In genomic region chr12:108614639-108615038, GRCh38 we compare ENCODE assay signal across 27 cellular contexts. TPM values are rescaled to one million over a fixed set of nuclear protein-coding genes. Genes with fewer than 3 reads are reported as not detected.
DNase-seq lines count a peak whose midpoint lies in the region; ATAC-seq and TF ChIP-seq lines count a peak whose summit lies in the region.
"Had no signal": no experiment of that assay in that cellular context is flagged by ENCODE, and none has a peak within 500 bp of the region (broad histone marks: within the 10 kb centered on the region; RNA-seq: fewer than 3 reads in every experiment).

No MANE protein-coding gene starts in this region.

- H3K9me3 ChIP-seq in WERI-Rb-1 (ENCODE audit: severe bottlenecking): no peaks in the 10 kb centered on the region
- H3K9me3 ChIP-seq: breast epithelium, lower lobe of right lung, neutrophil, right lobe of liver had no signal

- H3K36me3 Mint-ChIP-seq in activated naive CD4-positive, alpha-beta T cell treated with anti-CD3 and anti-CD28 coated beads, Interleukin-2, amount 50 U/mL, for 24 hours: peaks cover 6% of the 10 kb centered on the region
- peaks cover 4% of the 10 kb centered on the region for H3K36me3 Mint-ChIP-seq in activated naive CD4-positive, alpha-beta T cell treated with anti-CD3 and anti-CD28 coated beads for 36 hours (ENCODE audit: low read depth)
- H3K36me3 Mint-ChIP-seq in activated B cell treated with CpG ODN at 0.5 μM for 24 hours (ENCODE audit: low read depth) (no peaks in the 10 kb centered on the region), memory B cell (peaks cover 5% of the 10 kb centered on the region)
- peaks cover 7 to 8% of the 10 kb centered on the region in 2 donors for H3K36me3 Mint-ChIP-seq in stimulated activated naive B cell treated with anti-CD40 and anti-IgM and Interleukin-4, amounts not matched to agents 10 μg/mL and 1 μg/mL and 100 μg/mL, for 72 hours

- H3K27me3 Mint-ChIP-seq in activated naive CD4-positive, alpha-beta T cell treated with anti-CD3 and anti-CD28 coated beads, Interleukin-2, amount 50 U/mL, for 24 hours: no peaks in the 10 kb centered on the region
- no peaks in the 10 kb centered on the region for H3K27me3 Mint-ChIP-seq in activated naive CD4-positive, alpha-beta T cell treated with anti-CD3 and anti-CD28 coated beads for 36 hours (ENCODE audit: low read depth)
- H3K27me3 Mint-ChIP-seq in activated B cell treated with CpG ODN at 0.5 μM for 24 hours (no peaks in the 10 kb centered on the region), memory B cell (peaks cover 2% of the 10 kb centered on the region)
- H3K27me3 Mint-ChIP-seq in stimulated activated naive B cell treated with anti-CD40 and anti-IgM and Interleukin-4, amounts not matched to agents 10 μg/mL and 1 μg/mL and 100 μg/mL, for 72 hours: no peaks in the 10 kb centered on the region

- H3K36me3 ChIP-seq in WERI-Rb-1: no peaks in the 10 kb centered on the region
- H3K36me3 ChIP-seq: breast epithelium, lower lobe of right lung, right lobe of liver, SJSA1 had no signal

- peak overlapping the region; percentile 14 for H3K27ac Mint-ChIP-seq in activated naive CD4-positive, alpha-beta T cell treated with anti-CD3 and anti-CD28 coated beads, Interleukin-2, amount 50 U/mL, for 24 hours
- no peak overlapping the region for H3K27ac Mint-ChIP-seq in activated naive CD4-positive, alpha-beta T cell treated with anti-CD3 and anti-CD28 coated beads for 36 hours
- peak overlapping the region; percentile 65 for H3K27ac Mint-ChIP-seq in activated B cell treated with CpG ODN at 0.5 μM for 24 hours
- H3K27ac Mint-ChIP-seq in memory B cell: peak overlapping the region; percentile 96
- H3K27ac Mint-ChIP-seq in stimulated activated naive B cell treated with anti-CD40 and anti-IgM and Interleukin-4, amounts not matched to agents 10 μg/mL and 1 μg/mL and 100 μg/mL, for 72 hours: peak overlapping the region; percentile 57
- H3K27ac Mint-ChIP-seq: progenitor cell of endocrine pancreas had no signal

- POLR2A ChIA-PET in activated B cell treated with CpG ODN at 0.5 μM for 24 hours (lab: Charles Lee): interaction anchor here (0.6 to 9.7 kb wide), 5 partner anchors 10 to 54 kb away, joined by 4 to 182 read pairs (median 75); partner anchors contain the start of genes ISCU, SART3 and SELPLG

- no peaks in the 10 kb centered on the region for H3K27me3 ChIP-seq in WERI-Rb-1 (ENCODE audit: insufficient read depth, low read depth, severe bottlenecking)
- H3K27me3 ChIP-seq: breast epithelium, right lobe of liver, SJSA1 had no signal

- H3K4me1 Mint-ChIP-seq in activated naive CD4-positive, alpha-beta T cell treated with anti-CD3 and anti-CD28 coated beads, Interleukin-2, amount 50 U/mL, for 24 hours: peaks cover 43% of the 10 kb centered on the region
- H3K4me1 Mint-ChIP-seq in activated naive CD4-positive, alpha-beta T cell treated with anti-CD3 and anti-CD28 coated beads for 36 hours (ENCODE audit: low read depth): peaks cover 36% of the 10 kb centered on the region
- H3K4me1 Mint-ChIP-seq in activated B cell treated with CpG ODN at 0.5 μM for 24 hours (peaks cover 72% of the 10 kb centered on the region), memory B cell (peaks cover 44% of the 10 kb centered on the region)
- peaks cover 55 to 59% of the 10 kb centered on the region in 2 donors for H3K4me1 Mint-ChIP-seq in stimulated activated naive B cell treated with anti-CD40 and anti-IgM and Interleukin-4, amounts not matched to agents 10 μg/mL and 1 μg/mL and 100 μg/mL, for 72 hours

- H3K9me3 Mint-ChIP-seq in activated naive CD4-positive, alpha-beta T cell treated with anti-CD3 and anti-CD28 coated beads, Interleukin-2, amount 50 U/mL, for 24 hours: no peaks in the 10 kb centered on the region
- peaks cover 14% of the 10 kb centered on the region for H3K9me3 Mint-ChIP-seq in activated naive CD4-positive, alpha-beta T cell treated with anti-CD3 and anti-CD28 coated beads for 36 hours
- H3K9me3 Mint-ChIP-seq in activated B cell treated with CpG ODN at 0.5 μM for 24 hours (no peaks in the 10 kb centered on the region), memory B cell (peaks cover 4% of the 10 kb centered on the region)
- peaks cover 6 to 8% of the 10 kb centered on the region in 2 donors for H3K9me3 Mint-ChIP-seq in stimulated activated naive B cell treated with anti-CD40 and anti-IgM and Interleukin-4, amounts not matched to agents 10 μg/mL and 1 μg/mL and 100 μg/mL, for 72 hours

- CTCF ChIA-PET in activated naive CD4-positive, alpha-beta T cell treated with anti-CD3 and anti-CD28 coated beads for 36 hours (lab: Charles Lee): interaction anchor here (4.2 to 9.1 kb wide), 3 partner anchors 14 to 46 kb away, joined by 63 to 306 read pairs (median 77); partner anchors contain the start of gene SELPLG
- CTCF ChIA-PET in activated B cell treated with CpG ODN at 0.5 μM for 24 hours (lab: Charles Lee): interaction anchor here (1.9 to 11.2 kb wide), 3 partner anchors 19 to 50 kb away, joined by 6 to 338 read pairs (median 38); partner anchors contain the start of genes ISCU, SART3 and SELPLG

- no peak overlapping the region for H3K27ac ChIP-seq in WERI-Rb-1
- H3K27ac ChIP-seq: breast epithelium, lower lobe of right lung, neutrophil, right lobe of liver, SJSA1 had no signal

- no peak for TF ChIP-seq CTCF in activated B cell treated with CpG ODN at 0.5 μM for 24 hours (IDR thresholded peaks at IDR 0.05)
- TF ChIP-seq CTCF in WERI-Rb-1 (IDR thresholded peaks at IDR 0.05; ENCODE audit: low read depth, low read length): no peak

- no peak overlapping the region for H3K4me3 Mint-ChIP-seq in activated naive CD4-positive, alpha-beta T cell treated with anti-CD3 and anti-CD28 coated beads, Interleukin-2, amount 50 U/mL, for 24 hours
- H3K4me3 Mint-ChIP-seq in activated naive CD4-positive, alpha-beta T cell treated with anti-CD3 and anti-CD28 coated beads for 36 hours: no peak overlapping the region
- H3K4me3 Mint-ChIP-seq in activated B cell treated with CpG ODN at 0.5 μM for 24 hours (no peak overlapping the region), memory B cell (no peak overlapping the region)
- no peak overlapping the region for H3K4me3 Mint-ChIP-seq in stimulated activated naive B cell treated with anti-CD40 and anti-IgM and Interleukin-4, amounts not matched to agents 10 μg/mL and 1 μg/mL and 100 μg/mL, for 72 hours

- no peak for DNase-seq in activated naive CD4-positive, alpha-beta T cell treated with anti-CD3 and anti-CD28 coated beads for 36 hours
- DNase-seq in activated B cell treated with CpG ODN at 0.5 μM for 24 hours (no peak), memory B cell (ENCODE audit: low spot score in 2 of 2) (no peak), WERI-Rb-1 (no peak), HPDE6-E6E7 (ENCODE audit: extremely low spot score) (no peak)
- no peak for DNase-seq in stimulated activated naive B cell treated with anti-CD40 and anti-IgM and Interleukin-4, amounts not matched to agents 10 μg/mL and 1 μg/mL and 100 μg/mL, for 72 hours
- DNase-seq: activated CD4-positive, alpha-beta T cell treated with anti-CD3 and anti-CD28 coated beads, Interleukin-2, amount 50 U/mL, for 48 hours; activated gamma-delta T cell treated with Interleukin-2 at 50 U/mL for 16 hours; amygdala; C1 segment of cervical spinal cord; effector CD8-positive, alpha-beta T cell; kidney glomerular epithelial cell; lower lobe of right lung; NCI-H1436 treated with DMSO at 0.1 percent for 48 hours; NCI-H2107; NCI-H446 treated with DMSO at 0.1 percent for 48 hours; NCI-H82; right lobe of liver; RPMI8226; stimulated activated CD4-positive, alpha-beta T cell treated with anti-CD3 and anti-CD28 coated beads, Interleukin-12 subunit alpha, Interleukin-12 subunit beta, amount 100 ng/mL, for 4 hours; stimulated activated CD4-positive, alpha-beta T cell treated with anti-CD3 and anti-CD28 coated beads, Interleukin-4, amount 100 ng/mL, for 1 hour had no signal

- H3K4me3 ChIP-seq in WERI-Rb-1 (ENCODE audit: low read depth, low read length): no peak overlapping the region
- H3K4me3 ChIP-seq: breast epithelium, lower lobe of right lung, right lobe of liver, SJSA1 had no signal

- no peak for ATAC-seq in activated B cell treated with CpG ODN at 0.5 μM for 24 hours (ENCODE audit: low read depth)
- no peak for ATAC-seq in memory B cell (ENCODE audit: low read depth)
- no peak for ATAC-seq in stimulated activated naive B cell treated with anti-CD40 and anti-IgM and Interleukin-4, amounts not matched to agents 10 μg/mL and 1 μg/mL and 100 μg/mL, for 72 hours (replicated peaks)
- ATAC-seq in GM19324 (IDR thresholded peaks at IDR 0.05; ENCODE audit: low FRiP score, unreplicated experiment): no peak
- ATAC-seq: lower lobe of right lung, right lobe of liver had no signal

- intact Hi-C loops in activated naive CD4-positive, alpha-beta T cell treated with anti-CD3 and anti-CD28 coated beads for 36 hours (cut with micrococcal nuclease): loop anchor here (5.0 kb wide), 4 partner anchors 188 to 927 kb away; partner anchors contain the start of gene PWP1
- intact Hi-C loops in activated B cell treated with CpG ODN at 0.5 μM for 24 hours (cut with micrococcal nuclease): loop anchor here (5.0 kb wide), 3 partner anchors 243 to 622 kb away; partner anchors contain the start of genes ALKBH2 and SSH1

RNA-seq across cellular contexts. Expression of gene TMEM119, which starts 16.8 kb away (rescaled TPM):
- total RNA-seq in activated naive CD4-positive, alpha-beta T cell treated with anti-CD3 and anti-CD28 coated beads for 36 hours: not detected
- total RNA-seq in activated B cell treated with CpG ODN at 0.5 μM for 24 hours: not detected in 2 replicates
- total RNA-seq: progenitor cell of endocrine pancreas had no signal

RNA-seq across cellular contexts. Expression of gene SELPLG, which starts 19.1 kb away (rescaled TPM):
- 10 to 100 TPM; 19.9 to 21.9 TPM for total RNA-seq in activated naive CD4-positive, alpha-beta T cell treated with anti-CD3 and anti-CD28 coated beads for 36 hours
- total RNA-seq in activated B cell treated with CpG ODN at 0.5 μM for 24 hours: 1.8 and 2.0 TPM in 2 replicates
- total RNA-seq: progenitor cell of endocrine pancreas had no signal

RNA-seq across cellular contexts. Expression of gene ISCU, which starts 52.2 kb away (rescaled TPM):
- 100 to 1,000 TPM; 103 to 105 TPM for total RNA-seq in activated naive CD4-positive, alpha-beta T cell treated with anti-CD3 and anti-CD28 coated beads for 36 hours
- 114 and 117 TPM in 2 replicates for total RNA-seq in activated B cell treated with CpG ODN at 0.5 μM for 24 hours

RNA-seq across cellular contexts. Expression of gene SART3, which starts 53.7 kb away (rescaled TPM):
- total RNA-seq in activated naive CD4-positive, alpha-beta T cell treated with anti-CD3 and anti-CD28 coated beads for 36 hours: 10 to 100 TPM; 81.9 to 82.5 TPM
- total RNA-seq in activated B cell treated with CpG ODN at 0.5 μM for 24 hours: 88.4 and 107 TPM in 2 replicates
